18 cellular contexts compared by ENCODE assay signal in the genomic region with DNA sequence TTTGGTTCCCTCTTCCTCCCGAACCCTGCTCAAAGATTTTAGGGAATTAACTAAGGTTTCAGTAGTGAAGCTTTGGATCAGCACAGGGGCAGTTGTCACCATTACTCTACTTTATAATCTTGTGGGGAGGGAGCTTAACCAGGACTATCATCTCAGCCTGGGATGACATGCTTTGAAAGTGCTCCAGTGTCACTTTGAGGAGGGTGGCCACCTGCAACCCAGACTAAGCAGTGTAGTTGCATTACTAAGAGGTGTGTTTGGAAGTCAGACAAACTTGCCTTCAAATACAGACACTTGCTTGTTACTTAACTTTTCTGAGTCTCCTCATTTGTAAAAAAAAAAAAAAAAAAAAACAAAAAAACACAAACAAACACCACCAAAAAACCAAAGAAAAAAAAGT.
DNase-seq lines count a peak whose midpoint lies in the region; ATAC-seq and TF ChIP-seq lines count a peak whose summit lies in the region.
"Had no signal": no experiment of that assay in that cellular context is flagged by ENCODE, and none has a peak within 500 bp of the region (broad histone marks: within the 10 kb centered on the region; RNA-seq: fewer than 3 reads in every experiment).

No MANE protein-coding gene starts in this region.

- no peaks in the 10 kb centered on the region for H3K27me3 Mint-ChIP-seq in naive B cell
- H3K27me3 Mint-ChIP-seq: activated naive CD8-positive, alpha-beta T cell treated with anti-CD3 and anti-CD28 coated beads, Interleukin-2, amount 50 U/mL, for 24 hours had no signal

- peaks cover 24 to 34% (median 31%) of the 10 kb centered on the region in 3 donors for H3K4me1 Mint-ChIP-seq in naive B cell

- no peak for TF ChIP-seq CTCF in DND-41 (IDR thresholded peaks at IDR 0.05; ENCODE audit: borderline replicate concordance, extremely low read depth, low read length, poor library complexity, severe bottlenecking)
- TF ChIP-seq CTCF in RWPE1 (conservative IDR thresholded peaks at IDR 0.05; ENCODE audit: low read depth), result no peak

- no peak overlapping the region for H3K9ac ChIP-seq in DND-41 (ENCODE audit: low read depth, low read length)
- H3K9ac ChIP-seq in adipocyte (ENCODE audit: low read length), result peak overlapping the region; percentile 52

- H3K79me2 ChIP-seq in ACC112 (ENCODE audit: control insufficient read depth, insufficient read depth, low read length, unreplicated experiment), result no peaks in the 10 kb centered on the region
- H3K79me2 ChIP-seq in DND-41 (ENCODE audit: insufficient read depth, low read length), result no peaks in the 10 kb centered on the region

- H3K9me3 ChIP-seq in DND-41 (ENCODE audit: insufficient read depth, low read length, severe bottlenecking) (no peaks in the 10 kb centered on the region), adipocyte (ENCODE audit: control insufficient read depth, low read length) (no peaks in the 10 kb centered on the region)
- H3K9me3 ChIP-seq: breast epithelium, neutrophil, transverse colon had no signal

- H3K4me3 ChIP-seq in ACC112 (ENCODE audit: low read depth, low read length), result no peak overlapping the region
- H3K4me3 ChIP-seq in DND-41 (ENCODE audit: low read depth in 1 of 2, low read length in 2 of 2), result no peak overlapping the region
- H3K4me3 ChIP-seq in adipocyte (ENCODE audit: low read length), result peak overlapping the region; percentile 38
- H3K4me3 ChIP-seq: breast epithelium, transverse colon had no signal

- H3K4me2 ChIP-seq in DND-41 (ENCODE audit: insufficient read depth, low read length), result no peak overlapping the region

- H3K4me3 Mint-ChIP-seq in naive B cell, result peak overlapping the region in 3 of 8 donors; percentile 1 to 55 (median 52)
- H3K4me3 Mint-ChIP-seq: activated naive CD8-positive, alpha-beta T cell treated with anti-CD3 and anti-CD28 coated beads, Interleukin-2, amount 50 U/mL, for 24 hours had no signal

- H4K20me1 ChIP-seq in DND-41 (ENCODE audit: insufficient read depth, low read length), result no peaks in the 10 kb centered on the region

- no peaks in the 10 kb centered on the region for H3K27me3 ChIP-seq in ACC112 (ENCODE audit: insufficient read depth, low read length)
- H3K27me3 ChIP-seq in DND-41 (ENCODE audit: insufficient read depth, low read length, poor library complexity), result no peaks in the 10 kb centered on the region
- H3K27me3 ChIP-seq in adipocyte (replicated peaks; ENCODE audit: control insufficient read depth, insufficient read depth, low read length), result no peaks in the 10 kb centered on the region
- H3K27me3 ChIP-seq: breast epithelium, neutrophil, transverse colon had no signal

- H2AFZ ChIP-seq in ACC112 (ENCODE audit: low read length, unreplicated experiment) (peak overlapping the region; percentile 77), DND-41 (ENCODE audit: low read depth, low read length) (0 out of 2 replicates have a peak overlapping the region, but pooled peaks have one; percentile 10)

- H3K36me3 Mint-ChIP-seq in naive B cell, result no peaks in the 10 kb centered on the region

- no peaks in the 10 kb centered on the region for H3K9me3 Mint-ChIP-seq in naive B cell

- POLR2A ChIA-PET in RWPE1 (lab: Yijun Ruan, JAX; ENCODE audit: low non-redundant PET), result no interaction called here

- CTCF ChIA-PET in RWPE1 (lab: Yijun Ruan, JAX), result no interaction called here

- peak overlapping the region in 4 of 6 donors; percentile 7 to 80 (median 67) for H3K27ac Mint-ChIP-seq in naive B cell
- H3K27ac Mint-ChIP-seq: activated naive CD8-positive, alpha-beta T cell treated with anti-CD3 and anti-CD28 coated beads, Interleukin-2, amount 50 U/mL, for 24 hours had no signal

- H3K4me1 ChIP-seq in ACC112 (ENCODE audit: control insufficient read depth, insufficient read depth, low read length, unreplicated experiment) (peaks cover 24% of the 10 kb centered on the region), DND-41 (ENCODE audit: insufficient read depth, low read length) (peaks cover 47% of the 10 kb centered on the region), adipocyte (ENCODE audit: control insufficient read depth, insufficient read depth, low read length) (peaks cover 40% of the 10 kb centered on the region)

- peak; percentile 62 for ATAC-seq in DND-41 (ENCODE audit: insufficient read depth, low read depth)
- no peak for ATAC-seq in naive B cell (ENCODE audit: low read depth in 2 of 2)
- no peak for ATAC-seq in HG03159 (IDR thresholded peaks at IDR 0.05; ENCODE audit: unreplicated experiment)
- ATAC-seq: activated naive CD8-positive, alpha-beta T cell treated with anti-CD3 and anti-CD28 coated beads, Interleukin-2, amount 50 U/mL, for 24 hours had no signal

- DNase-seq in DND-41 (peak; percentile 42), adipocyte (ENCODE audit: low read depth) (no peak), naive B cell (no peak), NCI-H526 treated with DMSO at 0.1 percent for 48 hours (lab: John Stamatoyannopoulos, UW) (no peak), NCI-H2029 (lab: John Stamatoyannopoulos, UW) (no peak), RWPE1 (ENCODE audit: low spot score) (no peak)
- DNase-seq: activated CD4-positive, CD25-positive, alpha-beta regulatory T cell; activated CD8-positive, alpha-beta memory T cell treated with anti-CD3 and anti-CD28 coated beads for 24 hours; activated naive CD8-positive, alpha-beta T cell treated with anti-CD3 and anti-CD28 coated beads, Interleukin-2, amount 50 U/mL, for 24 hours; activated T-cell treated with anti-CD3 and anti-CD28 coated beads, Interleukin-2, amount 50 U/mL, for 48 hours; DMS79 treated with DMSO at 0.1 percent for 48 hours; erythroblast; NCI-H774; transverse colon had no signal

- H3K36me3 ChIP-seq in ACC112 (ENCODE audit: insufficient read depth, low read length) (0 out of 2 replicates have a peak, but pooled peaks cover 3% of the 10 kb centered on the region), DND-41 (ENCODE audit: insufficient read depth, low read length) (no peaks in the 10 kb centered on the region), adipocyte (ENCODE audit: control insufficient read depth, insufficient read depth, low read length, severe bottlenecking) (no peaks in the 10 kb centered on the region)
- H3K36me3 ChIP-seq: breast epithelium, neutrophil, transverse colon had no signal

- H3K27ac ChIP-seq in ACC112 (ENCODE audit: low read depth, low read length) (peak overlapping the region; percentile 59), DND-41 (ENCODE audit: low read length) (peak overlapping the region; percentile 78), RWPE1 (no peak overlapping the region)
- H3K27ac ChIP-seq: neutrophil had no signal
